Comparison of ENCODE assay signal across 23 cellular contexts in genomic region chr2:70932631-70933230, GRCh38. TPM values are rescaled to one million over a fixed set of nuclear protein-coding genes. Genes with fewer than 3 reads are reported as not detected.
"Had no signal": no experiment of that assay in that cellular context is flagged by ENCODE, and none has a peak within 500 bp of the region (broad histone marks: within the 10 kb centered on the region; RNA-seq: fewer than 3 reads in every experiment).

No MANE protein-coding gene starts in this region.

- H3K36me3 ChIP-seq: adrenal gland, ascending aorta, brain microvascular endothelial cell, thoracic aorta had no signal

- ATAC-seq: activated T-cell treated with anti-CD3 and anti-CD28 coated beads, Interleukin-2, amount 50 U/mL, for 4 hours; left ventricle myocardium superior; sciatic nerve; stimulated activated naive B cell treated with anti-CD40 and anti-IgM and Interleukin-4, amounts not matched to agents 10 μg/mL and 1 μg/mL and 100 μg/mL, for 72 hours; WTC11 had no signal

- DNase-seq: activated CD4-positive, alpha-beta memory T cell treated with anti-CD3 and anti-CD28 coated beads for 36 hours; activated naive CD4-positive, alpha-beta T cell; activated T-cell treated with anti-CD3 and anti-CD28 coated beads, Interleukin-2, amount 50 U/mL, for 4 hours; brain microvascular endothelial cell; caudate nucleus; dermis blood vessel endothelial cell; effector CD8-positive, alpha-beta T cell; foreskin melanocyte; left ventricle myocardium superior; occipital lobe; small intestine; stimulated activated naive B cell treated with anti-CD40 and anti-IgM and Interleukin-4, amounts not matched to agents 10 μg/mL and 1 μg/mL and 100 μg/mL, for 72 hours; T1000 had no signal

- H3K4me1 ChIP-seq: adrenal gland, ascending aorta had no signal

- H3K27ac Mint-ChIP-seq: activated CD4-positive, alpha-beta memory T cell treated with anti-CD3 and anti-CD28 coated beads for 36 hours; activated naive CD8-positive, alpha-beta T cell; activated T-helper 2 cell treated with anti-CD3 and anti-CD28 coated beads, Interferon-gamma antibody, Interleukin-2, Interleukin-4, amounts not matched to agents 10 μg/mL and 5 μg/mL and 100 μg/mL, durations not matched to agents 14 hours and 24 hours and 36 hours; nephron; stimulated activated naive B cell treated with anti-CD40 and anti-IgM and Interleukin-4, amounts not matched to agents 10 μg/mL and 1 μg/mL and 100 μg/mL, for 72 hours; T-helper 1 cell treated with Interleukin-12 subunit alpha and Interleukin-12 subunit beta and Interleukin-4 antibody, amounts not matched to agents 30 μg/mL and 1 μg/mL, for 36 hours; WTC11 had no signal

- H3K36me3 Mint-ChIP-seq: activated CD4-positive, alpha-beta memory T cell treated with anti-CD3 and anti-CD28 coated beads for 36 hours; activated naive CD8-positive, alpha-beta T cell; stimulated activated naive B cell treated with anti-CD40 and anti-IgM and Interleukin-4, amounts not matched to agents 10 μg/mL and 1 μg/mL and 100 μg/mL, for 72 hours; WTC11 had no signal

- H3K4me3 Mint-ChIP-seq: activated CD4-positive, alpha-beta memory T cell treated with anti-CD3 and anti-CD28 coated beads for 36 hours; activated naive CD8-positive, alpha-beta T cell; activated T-cell treated with anti-CD3 and anti-CD28 coated beads, Interleukin-2, amount 50 U/mL, for 4 hours; nephron; stimulated activated naive B cell treated with anti-CD40 and anti-IgM and Interleukin-4, amounts not matched to agents 10 μg/mL and 1 μg/mL and 100 μg/mL, for 72 hours; T-helper 1 cell treated with Interleukin-12 subunit alpha and Interleukin-12 subunit beta and Interleukin-4 antibody, amounts not matched to agents 30 μg/mL and 1 μg/mL, for 36 hours; WTC11 had no signal

- H3K9me3 Mint-ChIP-seq: activated CD4-positive, alpha-beta memory T cell treated with anti-CD3 and anti-CD28 coated beads for 36 hours; activated T-cell treated with anti-CD3 and anti-CD28 coated beads, Interleukin-2, amount 50 U/mL, for 4 hours; activated T-helper 2 cell treated with anti-CD3 and anti-CD28 coated beads, Interferon-gamma antibody, Interleukin-2, Interleukin-4, amounts not matched to agents 10 μg/mL and 5 μg/mL and 100 μg/mL, durations not matched to agents 14 hours and 24 hours and 36 hours; nephron; stimulated activated naive B cell treated with anti-CD40 and anti-IgM and Interleukin-4, amounts not matched to agents 10 μg/mL and 1 μg/mL and 100 μg/mL, for 72 hours; T-helper 1 cell treated with Interleukin-12 subunit alpha and Interleukin-12 subunit beta and Interleukin-4 antibody, amounts not matched to agents 30 μg/mL and 1 μg/mL, for 36 hours; WTC11 had no signal

- H3K9me3 ChIP-seq: adrenal gland, ascending aorta, thoracic aorta had no signal

- H3K4me3 ChIP-seq: adrenal gland, ascending aorta, thoracic aorta had no signal

RNA-seq across cellular contexts. Expression of gene ATP6V1B1, which starts 3.0 kb away (rescaled TPM):
- total RNA-seq: activated CD4-positive, alpha-beta memory T cell treated with anti-CD3 and anti-CD28 coated beads for 36 hours; activated T-cell treated with anti-CD3 and anti-CD28 coated beads, Interleukin-2, amount 50 U/mL, for 4 hours; activated T-helper 2 cell treated with anti-CD3 and anti-CD28 coated beads, Interferon-gamma antibody, Interleukin-2, Interleukin-4, amounts not matched to agents 10 μg/mL and 5 μg/mL and 100 μg/mL, durations not matched to agents 14 hours and 24 hours and 36 hours; ascending aorta; dermis blood vessel endothelial cell; left ventricle myocardium superior; occipital lobe; WTC11 had no signal

RNA-seq across cellular contexts. Expression of gene VAX2, which starts 32.4 kb away (rescaled TPM):
- total RNA-seq: activated CD4-positive, alpha-beta memory T cell treated with anti-CD3 and anti-CD28 coated beads for 36 hours; activated T-helper 2 cell treated with anti-CD3 and anti-CD28 coated beads, Interferon-gamma antibody, Interleukin-2, Interleukin-4, amounts not matched to agents 10 μg/mL and 5 μg/mL and 100 μg/mL, durations not matched to agents 14 hours and 24 hours and 36 hours; left ventricle myocardium superior; urinary bladder; WTC11 had no signal

RNA-seq across cellular contexts. Expression of gene ANKRD53, which starts 45.7 kb away (rescaled TPM):
- total RNA-seq: activated CD4-positive, alpha-beta memory T cell treated with anti-CD3 and anti-CD28 coated beads for 36 hours; activated T-cell treated with anti-CD3 and anti-CD28 coated beads, Interleukin-2, amount 50 U/mL, for 4 hours; activated T-helper 2 cell treated with anti-CD3 and anti-CD28 coated beads, Interferon-gamma antibody, Interleukin-2, Interleukin-4, amounts not matched to agents 10 μg/mL and 5 μg/mL and 100 μg/mL, durations not matched to agents 14 hours and 24 hours and 36 hours had no signal
